ENCODE assay signal across 20 cellular contexts in the genomic region with DNA sequence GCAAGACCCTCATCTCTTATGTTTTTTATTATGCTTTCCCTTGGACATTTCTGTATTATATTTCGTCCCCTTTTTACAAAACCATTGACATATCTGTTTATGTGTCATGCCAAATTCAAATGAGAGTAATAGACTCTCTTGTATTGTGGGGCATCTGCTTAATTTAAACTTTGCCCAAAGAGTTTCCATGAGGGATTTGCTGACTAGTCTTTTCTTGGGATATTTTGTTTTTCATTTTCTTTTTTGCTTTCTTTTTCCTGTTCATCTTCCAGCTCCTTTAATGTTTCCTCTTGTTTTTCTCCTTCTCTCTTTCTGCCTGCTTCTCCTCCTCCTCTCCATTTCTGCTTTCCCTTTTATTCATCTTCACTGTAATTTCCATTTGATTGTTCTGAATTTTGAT. TPM values are rescaled to one million over a fixed set of nuclear protein-coding genes. Genes with fewer than 3 reads are reported as not detected.
DNase-seq lines count a peak whose midpoint lies in the region; ATAC-seq, FAIRE-seq and TF ChIP-seq lines count a peak whose summit lies in the region.
"Had no signal": no experiment of that assay in that cellular context is flagged by ENCODE, and none has a peak within 500 bp of the region (broad histone marks: within the 10 kb centered on the region; RNA-seq: fewer than 3 reads in every experiment).

No MANE protein-coding gene starts in this region.

- H3K4me3 ChIP-seq in A549 (no peak overlapping the region), HEK293 (ENCODE audit: low read depth, low read length) (no peak overlapping the region), K562 (no peak overlapping the region)
- H3K4me3 ChIP-seq: BLaER1 treated with 17β-estradiol and CSF1 and Interleukin-3, amounts not matched to agents 10 nM and 100 nM had no signal

- H3K9me3 ChIP-seq in A549 (peaks cover 84% of the 10 kb centered on the region), HEK293 (ENCODE audit: control insufficient read depth, insufficient read depth, low read depth, low read length) (no peaks in the 10 kb centered on the region; the same call in 1 of the 2 replicates), K562 (replicated peaks; ENCODE audit: control insufficient read depth, insufficient read depth, low read depth, low read length) (0 out of 2 replicates have a peak, but pooled peaks cover 2% of the 10 kb centered on the region)

- intact Hi-C loops in K562 (cut with micrococcal nuclease) = no loop called here

- POLR2A ChIA-PET in A549 (lab: Yijun Ruan, JAX) (no interaction called here), HEK293 (lab: Yijun Ruan, JAX) (no interaction called here), K562 (lab: Yijun Ruan, JAX) (no interaction called here)

- FAIRE-seq in A549 (lab: Jason Lieb, UNC) (no peak), K562 (lab: Jason Lieb, UNC) (no peak)
- FAIRE-seq: A204.1, D721Med, G401.6, GM12891, GM19239 had no signal

- H3K4me1 ChIP-seq in A549 (no peaks in the 10 kb centered on the region), HEK293 (ENCODE audit: control insufficient read depth, insufficient read depth, low read length) (no peaks in the 10 kb centered on the region), K562 (replicated peaks in 1 of 2; ENCODE audit: control insufficient read depth in 2 of 2, insufficient read depth in 2 of 2, low read length in 2 of 2) (no peaks in the 10 kb centered on the region)
- H3K4me1 ChIP-seq: BLaER1 treated with 17β-estradiol and CSF1 and Interleukin-3, amounts not matched to agents 10 nM and 100 nM; Caco-2 had no signal

- no peaks in the 10 kb centered on the region for H3K79me2 ChIP-seq in K562 (ENCODE audit: control insufficient read depth, insufficient read depth, low read length)

- H3K36me3 ChIP-seq in HEK293 (ENCODE audit: control insufficient read depth in 2 of 2, insufficient read depth in 1 of 2, low read length in 2 of 2) (no peaks in the 10 kb centered on the region), K562 (ENCODE audit: control insufficient read depth, insufficient read depth, low read length) (no peaks in the 10 kb centered on the region)

- H3K27me3 ChIP-seq in K562 (ENCODE audit: control insufficient read depth in 2 of 2, insufficient read depth in 2 of 2, low read length in 2 of 2) = no peaks in the 10 kb centered on the region
- H3K27me3 ChIP-seq: BLaER1 treated with 17β-estradiol and CSF1 and Interleukin-3, amounts not matched to agents 10 nM and 100 nM had no signal

- TF ChIP-seq POLR2A in A549 (IDR thresholded peaks at IDR 0.05; ENCODE audit: low read length) (no peak), K562 (conservative IDR thresholded peaks at IDR 0.05) (no peak)

- TF ChIP-seq RAD21 in A549 (conservative IDR thresholded peaks at IDR 0.05 in 1 of 2, IDR thresholded peaks at IDR 0.05 in 1 of 2) = no peak
- TF ChIP-seq RAD21 in K562 (CRISPR knock-in tag; conservative IDR thresholded peaks at IDR 0.05 in 1 of 2, IDR thresholded peaks at IDR 0.05 in 1 of 2) = no peak

- H3K9me1 ChIP-seq in K562 (ENCODE audit: control insufficient read depth, insufficient read depth, low read length) = no peaks in the 10 kb centered on the region

- no peak overlapping the region for H3K4me2 ChIP-seq in A549
- H3K4me2 ChIP-seq in K562 (ENCODE audit: insufficient read depth, low read length) = no peak overlapping the region
- H3K4me2 ChIP-seq: BLaER1 treated with 17β-estradiol and CSF1 and Interleukin-3, amounts not matched to agents 10 nM and 100 nM had no signal

- DNase-seq in A549 (ENCODE audit: low read depth in 1 of 2, low spot score in 1 of 2) = no peak
- DNase-seq in K562 (ENCODE audit: extremely low read depth in 1 of 4, low spot score in 3 of 4) = no peak
- no peak for DNase-seq in effector CD8-positive, alpha-beta T cell (lab: John Stamatoyannopoulos, UW)
- DNase-seq: 8988T; AML-193; Caco-2; Calu3; CD4-positive, alpha-beta T cell; CD8-positive, alpha-beta T cell; DMS79 treated with DMSO at 0.1 percent for 48 hours; GF-D8 had no signal

- no peaks in the 10 kb centered on the region for H4K20me1 ChIP-seq in K562 (replicated peaks; ENCODE audit: control insufficient read depth, insufficient read depth, low read length)
- H4K20me1 ChIP-seq: BLaER1 treated with 17β-estradiol and CSF1 and Interleukin-3, amounts not matched to agents 10 nM and 100 nM had no signal

- BruUV-seq in K562 (replicated peaks; lab: Mats Ljungman, UMichigan) = no TSS peak

- WGBS in A549 (ENCODE audit: missing lambda C conversion rate) = 2% methylated on average over 1 of the region's 1 CpG
- WGBS in K562 (ENCODE audit: insufficient coverage, low coverage, missing lambda C conversion rate) = 0% methylated on average over 1 of the region's 1 CpG

- TF ChIP-seq EP300 in A549 (IDR thresholded peaks at IDR 0.05) (no peak), K562 (IDR thresholded peaks at IDR 0.05; ENCODE audit: low read length) (no peak)

- in situ Hi-C loops in K562 (cut with MboI) = no loop called here

- no peak overlapping the region for H3K9ac ChIP-seq in K562 (ENCODE audit: insufficient read depth in 1 of 2, low read depth in 2 of 2, low read length in 2 of 2)
- H3K9ac ChIP-seq: BLaER1 treated with 17β-estradiol and CSF1 and Interleukin-3, amounts not matched to agents 10 nM and 100 nM had no signal

- no peak overlapping the region for H2AFZ ChIP-seq in K562 (ENCODE audit: low read depth, low read length)

- H3K27ac ChIP-seq in A549 (no peak overlapping the region), HEK293 (ENCODE audit: extremely low read depth, low read depth, low read length) (no peak overlapping the region), K562 (ENCODE audit: extremely low read depth, low read depth, low read length) (no peak overlapping the region)
- H3K27ac ChIP-seq: BLaER1 treated with 17β-estradiol and CSF1 and Interleukin-3, amounts not matched to agents 10 nM and 100 nM; C4-2B had no signal

- no peak for TF ChIP-seq CTCF in A549 (IDR thresholded peaks at IDR 0.05)
- TF ChIP-seq CTCF in HEK293 (tag by site-specific recombination; IDR thresholded peaks at IDR 0.05) = no peak
- no peak for TF ChIP-seq CTCF in K562 (IDR thresholded peaks at IDR 0.05 in 2 of 3, conservative IDR thresholded peaks at IDR 0.05 in 1 of 3; ENCODE audit: insufficient read depth in 2 of 3, low read depth in 1 of 3, low read length in 3 of 3)

- CTCF ChIA-PET in A549 (lab: Yijun Ruan, JAX) = no interaction called here
- CTCF ChIA-PET in HEK293 (lab: Yijun Ruan, JAX) = no interaction called here
- CTCF ChIA-PET in K562 (lab: Yijun Ruan, JAX; ENCODE audit: low intra/inter-chr PET ratio) = no interaction called here

- no peak for ATAC-seq in A549
- ATAC-seq in K562 = no peak
- no peak for ATAC-seq in GM21825 (IDR thresholded peaks at IDR 0.05; ENCODE audit: unreplicated experiment)
- ATAC-seq: CD8-positive, alpha-beta T cell had no signal

TF ChIP-seq in K562, 482 proteins besides CTCF, POLR2A, EP300 and RAD21 (continues in another document):
- peak; percentile 81 for TF ChIP-seq ZNF316 (IDR thresholded peaks at IDR 0.05)

RNA-seq across cellular contexts. Expression of a gene that starts 13.8 kb away (rescaled TPM):
- polyA plus RNA-seq in A549 (2011; rRNA removed) (10.1 and 11.3 TPM in 2 replicates), A549 (2017; fragmentation: RNase III; extraction: RNeasy Plus Mini Kit Qiagen cat#74134 plus additional on column Dnase treatment) (6.5 to 8.3 TPM (median 7.4 TPM) in 3 replicates), K562 (2011; rRNA removed) (6.6 and 8.0 TPM in 2 replicates), K562 (2014; fragmentation: Illumina TruSeq; extraction: Trizol) (4.5 and 4.8 TPM in 2 replicates), K562 (2014; fragmentation: Nextera tagmentation; extraction: Ambion mirVana) (1 to 10 TPM; 1.2 to 1.4 TPM), K562 (2014; rRNA removed) (12.0 and 14.9 TPM in 2 replicates)
- polyA plus RNA-seq in A549 (2012; cell fraction: cytosol; rRNA removed) = 10.7 and 16.0 TPM in 2 replicates
- 26.9 and 34.9 TPM in 2 replicates for polyA plus RNA-seq in A549 (2012; cell fraction: nucleus; rRNA removed)
- 6.9 and 8.3 TPM in 2 replicates for polyA minus RNA-seq in A549 (2011; rRNA and poly(A)+ RNA removed)
- 32.8 and 42.5 TPM in 2 replicates for total RNA-seq in K562 (2011; cell fraction: chromatin; rRNA removed; ENCODE audit: low replicate concordance)
- total RNA-seq in K562 (2011; cell fraction: nucleolus; rRNA removed) = 33.4 TPM in 2 replicates
- total RNA-seq in K562 (2011; cell fraction: nucleoplasm; rRNA removed) = 33.9 and 38.7 TPM in 2 replicates
- total RNA-seq in K562 (2014; rRNA removed) (10.8 and 13.4 TPM in 2 replicates), K562 (2014; rRNA removed; fragmentation: Illumina TruSeq; extraction: Trizol) (6.4 and 8.1 TPM in 2 replicates), K562 (2015; rRNA removed; fragmentation: Illumina TruSeq; extraction: Trizol) (6.7 and 9.9 TPM in 2 replicates), K562 (2021) (14.1 and 14.3 TPM in 2 replicates)
- polyA plus RNA-seq in K562 (2011; cell fraction: cytosol; rRNA removed) = 5.7 and 13.9 TPM in 2 replicates
- 10.3 and 16.6 TPM in 2 replicates for polyA plus RNA-seq in K562 (2011; cell fraction: nucleus; rRNA removed)
- 6.1 and 9.9 TPM in 2 replicates for polyA plus RNA-seq in K562 (2012)
- polyA minus RNA-seq in K562 (2011; rRNA and poly(A)+ RNA removed) = 7.4 and 7.6 TPM in 2 replicates
- polyA minus RNA-seq in K562 (2011; cell fraction: cytosol; rRNA and poly(A)+ RNA removed) = 10.3 and 17.4 TPM in 2 replicates
- 14.8 and 16.3 TPM in 2 replicates for polyA minus RNA-seq in K562 (2011; cell fraction: nucleus; rRNA and poly(A)+ RNA removed)

RNA-seq across cellular contexts. Expression of a gene that starts 16.3 kb away (rescaled TPM):
- polyA plus RNA-seq in A549 (2011; rRNA removed) = 15.2 and 18.2 TPM in 2 replicates
- 1.9 TPM in 2 replicates for polyA plus RNA-seq in A549 (2012; cell fraction: cytosol; rRNA removed)
- 4.5 and 6.9 TPM in 2 replicates for polyA plus RNA-seq in A549 (2012; cell fraction: nucleus; rRNA removed)
- 5.6 to 6.5 TPM (median 5.7 TPM) in 3 replicates for polyA plus RNA-seq in A549 (2017; fragmentation: RNase III; extraction: RNeasy Plus Mini Kit Qiagen cat#74134 plus additional on column Dnase treatment)
- polyA minus RNA-seq in A549 (2011; rRNA and poly(A)+ RNA removed) = 5.5 and 7.4 TPM in 2 replicates
- total RNA-seq in K562 (2011; cell fraction: chromatin; rRNA removed; ENCODE audit: low replicate concordance) = 3.0 and 4.3 TPM in 2 replicates
- total RNA-seq in K562 (2011; cell fraction: nucleolus; rRNA removed) = 2.0 and 2.9 TPM in 2 replicates
- 2.4 and 3.7 TPM in 2 replicates for total RNA-seq in K562 (2011; cell fraction: nucleoplasm; rRNA removed)
- 0.45 and 0.82 TPM in 2 replicates for total RNA-seq in K562 (2014; rRNA removed)
- total RNA-seq in K562 (2014; rRNA removed; fragmentation: Illumina TruSeq; extraction: Trizol) = 1.1 TPM in 2 replicates
- total RNA-seq in K562 (2015; rRNA removed; fragmentation: Illumina TruSeq; extraction: Trizol) = 0.60 and 1.1 TPM in 2 replicates
- 0.51 and 0.60 TPM in 2 replicates for total RNA-seq in K562 (2021)
- polyA plus RNA-seq in K562 (2011; rRNA removed) = 0.16 and 0.46 TPM in 2 replicates
- polyA plus RNA-seq in K562 (2011; cell fraction: cytosol; rRNA removed) = 0.03 and 0.06 TPM in 2 replicates
- polyA plus RNA-seq in K562 (2011; cell fraction: nucleus; rRNA removed) = 0.26 and 0.39 TPM in 2 replicates
- polyA plus RNA-seq in K562 (2012) = 0.23 and 1.1 TPM in 2 replicates
- polyA plus RNA-seq in K562 (2014; fragmentation: Illumina TruSeq; extraction: Trizol) = 0.48 and 0.55 TPM in 2 replicates
- under 1 TPM; 0.68 to 0.84 TPM for polyA plus RNA-seq in K562 (2014; fragmentation: Nextera tagmentation; extraction: Ambion mirVana)
- 0.28 and 0.69 TPM in 2 replicates for polyA plus RNA-seq in K562 (2014; rRNA removed)
- 0.33 and 0.70 TPM in 2 replicates for polyA minus RNA-seq in K562 (2011; rRNA and poly(A)+ RNA removed)
- polyA minus RNA-seq in K562 (2011; cell fraction: cytosol; rRNA and poly(A)+ RNA removed) = 0.10 TPM in 1 of 2 replicates, not detected in the other
- 0.44 and 0.67 TPM in 2 replicates for polyA minus RNA-seq in K562 (2011; cell fraction: nucleus; rRNA and poly(A)+ RNA removed)
